In the genomic region with DNA sequence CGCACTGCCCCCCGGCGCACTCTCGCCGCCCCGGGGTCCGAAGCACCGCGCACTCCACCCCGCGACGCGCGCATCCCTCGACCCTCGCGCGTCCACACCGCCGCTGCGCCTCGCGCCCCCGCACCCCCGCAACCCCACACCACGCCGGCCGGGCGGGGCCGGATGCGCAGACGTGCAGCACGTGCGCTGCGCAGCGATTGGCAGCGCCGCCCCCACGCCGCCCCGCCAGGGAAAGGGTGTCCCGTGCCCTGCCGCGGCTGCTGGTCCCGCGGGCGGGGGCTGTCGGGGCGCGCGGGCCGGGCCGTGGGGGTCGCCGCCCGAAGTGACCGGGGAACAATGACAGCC, we compare ENCODE assay signal across 8 cellular contexts. TPM values are rescaled to one million over a fixed set of nuclear protein-coding genes. Genes with fewer than 3 reads are reported as not detected.
A peak's percentile ranks its signal among the peaks of the same experiment; 100 is the strongest.
DNase-seq lines count a peak whose midpoint lies in the region; ATAC-seq and TF ChIP-seq lines count a peak whose summit lies in the region.

No MANE protein-coding gene starts in this region.

- peaks cover 65% of the 10 kb centered on the region for H3K4me1 Mint-ChIP-seq in activated B cell treated with CpG ODN at 0.5 μM for 24 hours
- peaks cover 16% of the 10 kb centered on the region for H3K4me1 Mint-ChIP-seq in chondrocyte (ENCODE audit: low read depth)

- H3K9me3 ChIP-seq in A673 (ENCODE audit: low read depth, low read length, poor library complexity, severe bottlenecking) (no peaks in the 10 kb centered on the region), mesodermal cell (ENCODE audit: control insufficient read depth, low read length) (no peaks in the 10 kb centered on the region)

- 0 to 1% methylated on average over 28 to 48 of the region's 57 CpGs for WGBS in mesodermal cell (ENCODE audit: insufficient coverage in 2 of 2), 2 experiments

- peaks cover 16% of the 10 kb centered on the region for H3K27me3 ChIP-seq in A673 (replicated peaks; ENCODE audit: insufficient read depth, low read depth, low read length, poor library complexity)

- H3K27me3 Mint-ChIP-seq in activated B cell treated with CpG ODN at 0.5 μM for 24 hours (no peaks in the 10 kb centered on the region), chondrocyte (ENCODE audit: low read depth) (peaks cover 6% of the 10 kb centered on the region)

- H3K4me3 ChIP-seq in A673 (ENCODE audit: low read depth, low read length, poor library complexity, severe bottlenecking) = peak overlapping the region; percentile 51
- peak overlapping the region; percentile 50 for H3K4me3 ChIP-seq in mesodermal cell (ENCODE audit: extremely low read depth, insufficient read depth, low read length, poor library complexity, severe bottlenecking)

- no peaks in the 10 kb centered on the region for H3K4me1 ChIP-seq in A673 (ENCODE audit: insufficient read depth, low read length, poor library complexity, severe bottlenecking)
- no peaks in the 10 kb centered on the region for H3K4me1 ChIP-seq in mesodermal cell (ENCODE audit: control insufficient read depth, insufficient read depth, low read length, poor library complexity, severe bottlenecking)

- intact Hi-C loops in A673 (cut with micrococcal nuclease; ENCODE audit: unreplicated experiment) (no loop called here), activated B cell treated with CpG ODN at 0.5 μM for 24 hours (cut with micrococcal nuclease) (loop anchor here (1.0 to 5.0 kb wide), 8 partner anchors 12 to 868 kb away; a partner anchor contains a TSS)

- DNase-seq in A673 (ENCODE audit: low spot score) (no peak), activated B cell treated with CpG ODN at 0.5 μM for 24 hours (peak; percentile 72), chondrocyte (ENCODE audit: low spot score) (no peak), NCI-H1694 treated with DMSO at 0.1 percent for 48 hours (lab: John Stamatoyannopoulos, UW) (no peak)
- peak; percentile 65 to 71 for DNase-seq in stimulated activated CD8-positive, alpha-beta memory T cell treated with anti-CD3 and anti-CD28 coated beads, Interleukin-2, amount 100 ng/mL, for 48 hours (ENCODE audit: low read depth in 2 of 2)

- H3K27ac ChIP-seq in A673 (ENCODE audit: low read depth, low read length, poor library complexity, severe bottlenecking) = no peak overlapping the region
- H3K27ac ChIP-seq in mesodermal cell (ENCODE audit: low read depth, low read length, severe bottlenecking) = no peak overlapping the region

- H3K4me3 Mint-ChIP-seq in activated B cell treated with CpG ODN at 0.5 μM for 24 hours (peak overlapping the region; percentile 91), chondrocyte (ENCODE audit: unreplicated experiment) (peak overlapping the region; percentile 86)

- no peaks in the 10 kb centered on the region for H3K9me3 Mint-ChIP-seq in activated B cell treated with CpG ODN at 0.5 μM for 24 hours
- no peaks in the 10 kb centered on the region for H3K9me3 Mint-ChIP-seq in chondrocyte (ENCODE audit: low read depth)

- BruUV-seq in A673 (replicated peaks; lab: Mats Ljungman, UMichigan) = no TSS peak

- H3K27ac Mint-ChIP-seq in activated B cell treated with CpG ODN at 0.5 μM for 24 hours = peak overlapping the region; percentile 99
- H3K27ac Mint-ChIP-seq in chondrocyte (ENCODE audit: unreplicated experiment) = no peak overlapping the region

- CTCF ChIA-PET in A673 (lab: Charles Lee) (no interaction called here), activated B cell treated with CpG ODN at 0.5 μM for 24 hours (lab: Charles Lee) (interaction anchor here (1.0 to 1.2 kb wide), 2 partner anchors 53 to 55 kb away, joined by 3 to 4 read pairs; a partner anchor contains a TSS)

- no peak for TF ChIP-seq CTCF in A673 (conservative IDR thresholded peaks at IDR 0.05; ENCODE audit: low read depth, low read length)
- no peak for TF ChIP-seq CTCF in activated B cell treated with CpG ODN at 0.5 μM for 24 hours (IDR thresholded peaks at IDR 0.05)
- no peak for TF ChIP-seq CTCF in chondrocyte (IDR thresholded peaks at IDR 0.05)

- H3K36me3 Mint-ChIP-seq in activated B cell treated with CpG ODN at 0.5 μM for 24 hours (ENCODE audit: low read depth) (peaks cover 2% of the 10 kb centered on the region), chondrocyte (ENCODE audit: low read depth) (no peaks in the 10 kb centered on the region)

- POLR2A ChIA-PET in A673 (lab: Charles Lee; ENCODE audit: low non-redundant PET) = no interaction called here
- POLR2A ChIA-PET in activated B cell treated with CpG ODN at 0.5 μM for 24 hours (lab: Charles Lee) = interaction anchor here (0.7 to 12.8 kb wide), 8 partner anchors 9 to 370 kb away, joined by 3 to 168 read pairs (median 7); a partner anchor contains a TSS

- ATAC-seq in GM21528 (IDR thresholded peaks at IDR 0.05; ENCODE audit: low FRiP score, unreplicated experiment) = peak; percentile 47
- peak; percentile 56 for ATAC-seq in activated B cell treated with CpG ODN at 0.5 μM for 24 hours (ENCODE audit: low read depth)
- ATAC-seq in GM18519 (IDR thresholded peaks at IDR 0.05; ENCODE audit: low FRiP score, unreplicated experiment) = no peak

- H3K36me3 ChIP-seq in A673 (ENCODE audit: insufficient read depth, low read length, poor library complexity, severe bottlenecking) (no peaks in the 10 kb centered on the region), mesodermal cell (ENCODE audit: control insufficient read depth, insufficient read depth, low read length) (no peaks in the 10 kb centered on the region)

RNA-seq across cellular contexts. Expression of a gene that starts 53.7 kb away (rescaled TPM):
- total RNA-seq in A673 (2021) (9.6 and 11.7 TPM in 2 replicates), activated B cell treated with CpG ODN at 0.5 μM for 24 hours (13.8 and 15.5 TPM in 2 replicates), chondrocyte (5.8 to 10.5 TPM (median 7.6 TPM) in 3 replicates)
- 12.5 TPM for polyA plus RNA-seq in mesodermal cell (2013, experiment 1 of 2)
- polyA plus RNA-seq in mesodermal cell (2013, experiment 2 of 2) = 8.2 TPM

Comparison
In these comparisons a context has a peak if more than half of its experiments do, and no peak if none do; other contexts are left out.
1. DNase-seq: peak in activated B cell treated with CpG ODN at 0.5 μM for 24 hours (single experiment) and stimulated activated CD8-positive, alpha-beta memory T cell treated with anti-CD3 and anti-CD28 coated beads, Interleukin-2, amount 100 ng/mL, for 48 hours (2 of 2); none in A673 (single experiment), chondrocyte (single experiment) and NCI-H1694 treated with DMSO at 0.1 percent for 48 hours (single experiment).